In genomic region chr10:121695731-121696464, GRCh38 we compare ENCODE assay signal across 1 cellular context.
TF ChIP-seq lines count a peak whose summit lies in the region.

No MANE protein-coding gene starts in this region.

TF ChIP-seq in GM23338, 12 proteins besides CTCF, POLR2A, EP300 and RAD21 (continued from another document):
- TF ChIP-seq EZH2 (IDR thresholded peaks at IDR 0.05; ENCODE audit: low read depth, unreplicated experiment) (no peak), ZNF462 (CRISPR knock-in tag; IDR thresholded peaks at IDR 0.05) (no peak), JUNB (IDR thresholded peaks at IDR 0.05; ENCODE audit: unreplicated experiment) (no peak), STAT1 (IDR thresholded peaks at IDR 0.05; ENCODE audit: unreplicated experiment) (no peak), NANOG (IDR thresholded peaks at IDR 0.05; ENCODE audit: borderline replicate concordance) (no peak), EZH2phosphoT487 (IDR thresholded peaks at IDR 0.05; ENCODE audit: unreplicated experiment) (no peak), ETS1 (IDR thresholded peaks at IDR 0.05) (no peak), ZNF114 (CRISPR knock-in tag; IDR thresholded peaks at IDR 0.05) (no peak)
TF ChIP-seq in GM23338: peak in this region for 0.
